1 cellular context compared by ENCODE assay signal in the genomic region with DNA sequence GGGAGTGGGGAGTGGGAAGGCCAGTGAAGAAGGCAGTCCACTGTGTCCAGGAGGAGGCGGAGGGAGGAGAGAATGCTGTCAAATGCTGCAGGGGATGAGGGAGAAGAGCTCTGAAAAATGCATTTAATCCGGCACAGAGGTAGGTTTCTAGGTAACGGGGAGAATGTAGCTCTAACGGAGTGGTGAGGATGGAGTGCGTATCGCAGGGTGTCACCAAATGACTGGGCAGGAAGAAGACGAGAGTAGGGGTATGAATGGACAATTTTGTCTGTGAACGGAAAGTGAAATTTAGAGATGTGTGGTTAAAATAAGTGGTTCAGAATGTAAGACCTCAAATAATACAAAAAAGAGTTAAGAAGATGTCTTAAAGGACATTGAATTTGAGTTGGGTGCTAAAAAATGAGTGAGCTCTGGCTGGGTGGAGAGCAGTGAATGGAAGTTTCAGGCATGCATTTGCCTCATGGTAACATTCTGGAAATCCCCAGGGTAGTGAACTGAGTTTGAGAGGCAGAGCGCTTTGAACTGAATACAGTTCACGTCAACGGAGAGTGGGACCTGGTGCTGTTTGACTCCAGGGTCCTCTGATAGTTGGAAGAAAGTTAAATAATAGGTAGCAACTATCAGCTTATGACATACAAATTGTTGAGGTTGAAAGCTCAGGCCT.
TF ChIP-seq lines count a peak whose summit lies in the region.

No MANE protein-coding gene starts in this region.

TF ChIP-seq in H1, 55 proteins besides CTCF, POLR2A, EP300 and RAD21:
- no peak for TF ChIP-seq CREB1 (IDR thresholded peaks at IDR 0.05)
- TF ChIP-seq BACH1 (IDR thresholded peaks at IDR 0.05; ENCODE audit: low read length), result no peak
- no peak for TF ChIP-seq GABPA (IDR thresholded peaks at IDR 0.05; ENCODE audit: borderline replicate concordance, insufficient read depth, low read length)
- no peak for TF ChIP-seq HDAC6 (IDR thresholded peaks at IDR 0.05; ENCODE audit: low read depth, low read length)
- no peak for TF ChIP-seq TEAD4 (IDR thresholded peaks at IDR 0.05; ENCODE audit: low read depth, low read length)
- no peak for TF ChIP-seq ASH2L (IDR thresholded peaks at IDR 0.05; ENCODE audit: low read length)
- TF ChIP-seq SIRT6 (IDR thresholded peaks at IDR 0.05; ENCODE audit: low read length), result no peak
- TF ChIP-seq, protein P1, sequence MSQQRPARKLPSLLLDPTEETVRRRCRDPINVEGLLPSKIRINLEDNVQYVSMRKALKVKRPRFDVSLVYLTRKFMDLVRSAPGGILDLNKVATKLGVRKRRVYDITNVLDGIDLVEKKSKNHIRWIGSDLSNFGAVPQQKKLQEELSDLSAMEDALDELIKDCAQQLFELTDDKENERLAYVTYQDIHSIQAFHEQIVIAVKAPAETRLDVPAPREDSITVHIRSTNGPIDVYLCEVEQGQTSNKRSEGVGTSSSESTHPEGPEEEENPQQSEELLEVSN (IDR thresholded peaks at IDR 0.05), result no peak
- TF ChIP-seq SIX5 (IDR thresholded peaks at IDR 0.05; ENCODE audit: low read depth, low read length), result no peak
- TF ChIP-seq RFX5 (IDR thresholded peaks at IDR 0.05; ENCODE audit: borderline replicate concordance, low read depth, low read length), result no peak
- TF ChIP-seq PHF8 (conservative IDR thresholded peaks at IDR 0.05; ENCODE audit: low read depth, low read length), result no peak
- TF ChIP-seq, protein P2, sequence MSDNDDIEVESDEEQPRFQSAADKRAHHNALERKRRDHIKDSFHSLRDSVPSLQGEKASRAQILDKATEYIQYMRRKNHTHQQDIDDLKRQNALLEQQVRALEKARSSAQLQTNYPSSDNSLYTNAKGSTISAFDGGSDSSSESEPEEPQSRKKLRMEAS (IDR thresholded peaks at IDR 0.05), result no peak
- no peak for TF ChIP-seq EZH2 (IDR thresholded peaks at IDR 0.05; ENCODE audit: low read depth, low read length, severe bottlenecking)
- TF ChIP-seq NRF1 (IDR thresholded peaks at IDR 0.05; ENCODE audit: low read depth, low read length), result no peak
- TF ChIP-seq YY1 (IDR thresholded peaks at IDR 0.05; ENCODE audit: low read depth, low read length), result no peak
- no peak for TF ChIP-seq RXRA (IDR thresholded peaks at IDR 0.05; ENCODE audit: insufficient read depth, low read depth, low read length)
